In the genomic region with DNA sequence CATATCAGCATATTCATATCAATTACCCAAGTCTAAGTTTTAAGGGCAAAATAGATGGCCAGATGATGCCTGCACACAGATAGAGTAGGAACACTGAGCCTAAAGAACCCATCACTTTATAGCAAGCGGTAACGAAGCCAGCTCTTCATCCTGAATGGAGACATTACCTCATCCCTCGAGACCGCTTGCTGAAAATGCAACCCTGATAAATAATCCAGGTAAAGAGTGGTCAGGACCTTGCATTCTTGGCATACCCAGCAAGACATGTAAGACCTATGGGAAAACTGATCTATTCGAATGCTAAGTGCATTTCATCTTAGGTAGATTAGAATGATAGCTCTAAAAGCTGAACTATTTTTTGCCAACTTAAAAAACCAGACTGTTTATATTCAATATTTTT, we compare ENCODE assay signal across 2 cellular contexts.
TF ChIP-seq lines count a peak whose summit lies in the region.

No MANE protein-coding gene starts in this region.

TF ChIP-seq in Ishikawa, 13 proteins besides CTCF, POLR2A, EP300 and RAD21:
- TF ChIP-seq, protein P1, sequence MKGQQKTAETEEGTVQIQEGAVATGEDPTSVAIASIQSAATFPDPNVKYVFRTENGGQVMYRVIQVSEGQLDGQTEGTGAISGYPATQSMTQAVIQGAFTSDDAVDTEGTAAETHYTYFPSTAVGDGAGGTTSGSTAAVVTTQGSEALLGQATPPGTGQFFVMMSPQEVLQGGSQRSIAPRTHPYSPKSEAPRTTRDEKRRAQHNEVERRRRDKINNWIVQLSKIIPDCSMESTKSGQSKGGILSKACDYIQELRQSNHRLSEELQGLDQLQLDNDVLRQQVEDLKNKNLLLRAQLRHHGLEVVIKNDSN (IDR thresholded peaks at IDR 0.05) = no peak
- no peak for TF ChIP-seq FOXM1 (IDR thresholded peaks at IDR 0.05; ENCODE audit: borderline replicate concordance, low read depth)
- peak; percentile 69 for TF ChIP-seq TEAD4 (IDR thresholded peaks at IDR 0.05)
- no peak for TF ChIP-seq CEBPB (IDR thresholded peaks at IDR 0.05)
- TF ChIP-seq EGR1 (IDR thresholded peaks at IDR 0.05) = no peak

TF ChIP-seq in H1, 55 proteins besides CTCF, POLR2A, EP300 and RAD21:
- no peak for TF ChIP-seq POLR2AphosphoS5 (IDR thresholded peaks at IDR 0.05; ENCODE audit: low read depth, low read length)
- no peak for TF ChIP-seq POU5F1 (IDR thresholded peaks at IDR 0.05; ENCODE audit: low read depth, low read length)
- no peak for TF ChIP-seq RFX5 (IDR thresholded peaks at IDR 0.05; ENCODE audit: borderline replicate concordance, low read depth, low read length)
- peak; percentile 92 for TF ChIP-seq TEAD4 (IDR thresholded peaks at IDR 0.05; ENCODE audit: low read depth, low read length)
- TF ChIP-seq, protein P2, sequence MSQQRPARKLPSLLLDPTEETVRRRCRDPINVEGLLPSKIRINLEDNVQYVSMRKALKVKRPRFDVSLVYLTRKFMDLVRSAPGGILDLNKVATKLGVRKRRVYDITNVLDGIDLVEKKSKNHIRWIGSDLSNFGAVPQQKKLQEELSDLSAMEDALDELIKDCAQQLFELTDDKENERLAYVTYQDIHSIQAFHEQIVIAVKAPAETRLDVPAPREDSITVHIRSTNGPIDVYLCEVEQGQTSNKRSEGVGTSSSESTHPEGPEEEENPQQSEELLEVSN (IDR thresholded peaks at IDR 0.05) = no peak
- TF ChIP-seq, protein P3, sequence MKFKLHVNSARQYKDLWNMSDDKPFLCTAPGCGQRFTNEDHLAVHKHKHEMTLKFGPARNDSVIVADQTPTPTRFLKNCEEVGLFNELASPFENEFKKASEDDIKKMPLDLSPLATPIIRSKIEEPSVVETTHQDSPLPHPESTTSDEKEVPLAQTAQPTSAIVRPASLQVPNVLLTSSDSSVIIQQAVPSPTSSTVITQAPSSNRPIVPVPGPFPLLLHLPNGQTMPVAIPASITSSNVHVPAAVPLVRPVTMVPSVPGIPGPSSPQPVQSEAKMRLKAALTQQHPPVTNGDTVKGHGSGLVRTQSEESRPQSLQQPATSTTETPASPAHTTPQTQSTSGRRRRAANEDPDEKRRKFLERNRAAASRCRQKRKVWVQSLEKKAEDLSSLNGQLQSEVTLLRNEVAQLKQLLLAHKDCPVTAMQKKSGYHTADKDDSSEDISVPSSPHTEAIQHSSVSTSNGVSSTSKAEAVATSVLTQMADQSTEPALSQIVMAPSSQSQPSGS (IDR thresholded peaks at IDR 0.05; ENCODE audit: low read length) = 0 out of 2 replicates have a peak, but pooled peaks have one; percentile 46
- no peak for TF ChIP-seq SP1 (IDR thresholded peaks at IDR 0.05; ENCODE audit: low read depth, low read length)
- TF ChIP-seq RNF2 (IDR thresholded peaks at IDR 0.05; ENCODE audit: borderline replicate concordance, low read depth, low read length, missing control alignments, poor library complexity, severe bottlenecking) = no peak
- TF ChIP-seq, protein P4, sequence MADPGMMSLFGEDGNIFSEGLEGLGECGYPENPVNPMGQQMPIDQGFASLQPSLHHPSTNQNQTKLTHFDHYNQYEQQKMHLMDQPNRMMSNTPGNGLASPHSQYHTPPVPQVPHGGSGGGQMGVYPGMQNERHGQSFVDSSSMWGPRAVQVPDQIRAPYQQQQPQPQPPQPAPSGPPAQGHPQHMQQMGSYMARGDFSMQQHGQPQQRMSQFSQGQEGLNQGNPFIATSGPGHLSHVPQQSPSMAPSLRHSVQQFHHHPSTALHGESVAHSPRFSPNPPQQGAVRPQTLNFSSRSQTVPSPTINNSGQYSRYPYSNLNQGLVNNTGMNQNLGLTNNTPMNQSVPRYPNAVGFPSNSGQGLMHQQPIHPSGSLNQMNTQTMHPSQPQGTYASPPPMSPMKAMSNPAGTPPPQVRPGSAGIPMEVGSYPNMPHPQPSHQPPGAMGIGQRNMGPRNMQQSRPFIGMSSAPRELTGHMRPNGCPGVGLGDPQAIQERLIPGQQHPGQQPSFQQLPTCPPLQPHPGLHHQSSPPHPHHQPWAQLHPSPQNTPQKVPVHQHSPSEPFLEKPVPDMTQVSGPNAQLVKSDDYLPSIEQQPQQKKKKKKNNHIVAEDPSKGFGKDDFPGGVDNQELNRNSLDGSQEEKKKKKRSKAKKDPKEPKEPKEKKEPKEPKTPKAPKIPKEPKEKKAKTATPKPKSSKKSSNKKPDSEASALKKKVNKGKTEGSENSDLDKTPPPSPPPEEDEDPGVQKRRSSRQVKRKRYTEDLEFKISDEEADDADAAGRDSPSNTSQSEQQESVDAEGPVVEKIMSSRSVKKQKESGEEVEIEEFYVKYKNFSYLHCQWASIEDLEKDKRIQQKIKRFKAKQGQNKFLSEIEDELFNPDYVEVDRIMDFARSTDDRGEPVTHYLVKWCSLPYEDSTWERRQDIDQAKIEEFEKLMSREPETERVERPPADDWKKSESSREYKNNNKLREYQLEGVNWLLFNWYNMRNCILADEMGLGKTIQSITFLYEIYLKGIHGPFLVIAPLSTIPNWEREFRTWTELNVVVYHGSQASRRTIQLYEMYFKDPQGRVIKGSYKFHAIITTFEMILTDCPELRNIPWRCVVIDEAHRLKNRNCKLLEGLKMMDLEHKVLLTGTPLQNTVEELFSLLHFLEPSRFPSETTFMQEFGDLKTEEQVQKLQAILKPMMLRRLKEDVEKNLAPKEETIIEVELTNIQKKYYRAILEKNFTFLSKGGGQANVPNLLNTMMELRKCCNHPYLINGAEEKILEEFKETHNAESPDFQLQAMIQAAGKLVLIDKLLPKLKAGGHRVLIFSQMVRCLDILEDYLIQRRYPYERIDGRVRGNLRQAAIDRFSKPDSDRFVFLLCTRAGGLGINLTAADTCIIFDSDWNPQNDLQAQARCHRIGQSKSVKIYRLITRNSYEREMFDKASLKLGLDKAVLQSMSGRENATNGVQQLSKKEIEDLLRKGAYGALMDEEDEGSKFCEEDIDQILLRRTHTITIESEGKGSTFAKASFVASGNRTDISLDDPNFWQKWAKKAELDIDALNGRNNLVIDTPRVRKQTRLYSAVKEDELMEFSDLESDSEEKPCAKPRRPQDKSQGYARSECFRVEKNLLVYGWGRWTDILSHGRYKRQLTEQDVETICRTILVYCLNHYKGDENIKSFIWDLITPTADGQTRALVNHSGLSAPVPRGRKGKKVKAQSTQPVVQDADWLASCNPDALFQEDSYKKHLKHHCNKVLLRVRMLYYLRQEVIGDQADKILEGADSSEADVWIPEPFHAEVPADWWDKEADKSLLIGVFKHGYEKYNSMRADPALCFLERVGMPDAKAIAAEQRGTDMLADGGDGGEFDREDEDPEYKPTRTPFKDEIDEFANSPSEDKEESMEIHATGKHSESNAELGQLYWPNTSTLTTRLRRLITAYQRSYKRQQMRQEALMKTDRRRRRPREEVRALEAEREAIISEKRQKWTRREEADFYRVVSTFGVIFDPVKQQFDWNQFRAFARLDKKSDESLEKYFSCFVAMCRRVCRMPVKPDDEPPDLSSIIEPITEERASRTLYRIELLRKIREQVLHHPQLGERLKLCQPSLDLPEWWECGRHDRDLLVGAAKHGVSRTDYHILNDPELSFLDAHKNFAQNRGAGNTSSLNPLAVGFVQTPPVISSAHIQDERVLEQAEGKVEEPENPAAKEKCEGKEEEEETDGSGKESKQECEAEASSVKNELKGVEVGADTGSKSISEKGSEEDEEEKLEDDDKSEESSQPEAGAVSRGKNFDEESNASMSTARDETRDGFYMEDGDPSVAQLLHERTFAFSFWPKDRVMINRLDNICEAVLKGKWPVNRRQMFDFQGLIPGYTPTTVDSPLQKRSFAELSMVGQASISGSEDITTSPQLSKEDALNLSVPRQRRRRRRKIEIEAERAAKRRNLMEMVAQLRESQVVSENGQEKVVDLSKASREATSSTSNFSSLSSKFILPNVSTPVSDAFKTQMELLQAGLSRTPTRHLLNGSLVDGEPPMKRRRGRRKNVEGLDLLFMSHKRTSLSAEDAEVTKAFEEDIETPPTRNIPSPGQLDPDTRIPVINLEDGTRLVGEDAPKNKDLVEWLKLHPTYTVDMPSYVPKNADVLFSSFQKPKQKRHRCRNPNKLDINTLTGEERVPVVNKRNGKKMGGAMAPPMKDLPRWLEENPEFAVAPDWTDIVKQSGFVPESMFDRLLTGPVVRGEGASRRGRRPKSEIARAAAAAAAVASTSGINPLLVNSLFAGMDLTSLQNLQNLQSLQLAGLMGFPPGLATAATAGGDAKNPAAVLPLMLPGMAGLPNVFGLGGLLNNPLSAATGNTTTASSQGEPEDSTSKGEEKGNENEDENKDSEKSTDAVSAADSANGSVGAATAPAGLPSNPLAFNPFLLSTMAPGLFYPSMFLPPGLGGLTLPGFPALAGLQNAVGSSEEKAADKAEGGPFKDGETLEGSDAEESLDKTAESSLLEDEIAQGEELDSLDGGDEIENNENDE (IDR thresholded peaks at IDR 0.05; ENCODE audit: insufficient replicate concordance, low read length) = no peak
- no peak for TF ChIP-seq MAFK (IDR thresholded peaks at IDR 0.05; ENCODE audit: low read depth, low read length)
